ENCODE assay signal across 17 cellular contexts in the genomic region with DNA sequence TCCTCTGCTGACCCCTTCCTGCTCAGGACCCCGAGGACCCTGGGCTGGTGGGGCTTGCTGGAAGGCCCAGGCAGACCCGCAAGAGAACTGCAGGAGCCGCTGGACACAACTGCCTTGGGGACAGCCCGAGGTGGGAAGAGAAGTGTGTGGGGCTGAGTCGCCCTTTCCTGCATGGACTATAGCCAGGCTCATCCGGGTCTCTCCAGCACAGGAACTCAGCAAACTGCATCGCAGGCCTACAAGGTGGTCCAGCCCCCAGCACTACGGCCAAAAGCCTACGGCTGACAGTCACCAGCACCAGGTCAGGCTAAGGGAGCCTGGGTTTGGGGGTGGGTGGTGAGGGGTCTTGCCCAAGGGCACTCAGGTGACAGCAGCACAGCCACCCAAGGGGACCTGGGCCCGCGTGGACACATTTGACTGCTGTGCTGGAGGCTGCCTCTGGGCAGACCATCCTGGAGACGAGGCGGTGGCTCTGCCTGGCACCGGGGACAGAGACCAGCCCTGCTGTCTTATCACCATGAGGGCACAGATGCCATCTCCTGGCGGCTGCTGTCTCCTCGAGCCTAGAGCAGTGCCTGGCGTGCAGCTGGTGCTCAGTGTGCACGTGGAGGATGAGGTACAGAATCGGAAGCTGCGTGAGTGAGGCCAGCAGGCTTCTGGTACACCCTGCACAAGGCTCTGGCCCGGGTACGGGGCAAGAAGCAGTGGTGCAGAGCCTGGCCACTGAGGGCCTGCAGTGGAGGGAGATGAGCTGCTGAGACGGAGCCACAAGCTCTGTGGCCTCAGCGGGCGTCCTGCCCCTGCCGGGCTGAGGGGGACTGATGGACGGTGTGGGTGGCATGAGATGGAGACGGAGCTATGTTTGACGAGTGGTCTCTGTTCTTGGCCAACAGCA. TPM values are rescaled to one million over a fixed set of nuclear protein-coding genes. Genes with fewer than 3 reads are reported as not detected.
"Had no signal": no experiment of that assay in that cellular context is flagged by ENCODE, and none has a peak within 500 bp of the region (broad histone marks: within the 10 kb centered on the region; RNA-seq: fewer than 3 reads in every experiment).

No MANE protein-coding gene starts in this region.

- H3K27ac ChIP-seq: coronary artery, epithelial cell of prostate, gastrocnemius medialis, thoracic aorta, upper lobe of right lung had no signal

- H3K27ac Mint-ChIP-seq: activated CD4-positive, alpha-beta memory T cell treated with anti-CD3 and anti-CD28 coated beads for 36 hours; activated CD8-positive, alpha-beta memory T cell treated with anti-CD3 and anti-CD28 coated beads, Interleukin-2, amount 10 ng/mL, durations not matched to agents 7 days and 5 days; activated naive CD4-positive, alpha-beta T cell treated with anti-CD3 and anti-CD28 coated beads for 36 hours; activated T-helper 2 cell treated with anti-CD3 and anti-CD28 coated beads, Interferon-gamma antibody, Interleukin-2, Interleukin-4, amounts not matched to agents 10 μg/mL and 5 μg/mL and 100 μg/mL, durations not matched to agents 14 hours and 24 hours and 36 hours; stimulated activated effector memory CD8-positive, alpha-beta T cell treated with anti-CD3 and anti-CD28 coated beads, Interleukin-12 subunit alpha, Interleukin-12 subunit beta, amount 100 ng/mL, for 72 hours had no signal

- DNase-seq: activated CD4-positive, alpha-beta memory T cell treated with anti-CD3 and anti-CD28 coated beads for 36 hours; activated CD8-positive, alpha-beta memory T cell treated with anti-CD3 and anti-CD28 coated beads, Interleukin-2, amount 10 ng/mL, durations not matched to agents 7 days and 5 days; activated naive CD4-positive, alpha-beta T cell treated with anti-CD3 and anti-CD28 coated beads for 36 hours; activated T-cell treated with anti-CD3 and anti-CD28 coated beads, Interleukin-2, amount 50 U/mL, for 1 hour; caudate nucleus; effector CD8-positive, alpha-beta T cell; upper lobe of right lung had no signal

- H3K4me3 ChIP-seq: coronary artery, gastrocnemius medialis, thoracic aorta, upper lobe of right lung had no signal

- H3K9me3 ChIP-seq: gastrocnemius medialis, thoracic aorta, upper lobe of right lung had no signal

- H3K4me1 Mint-ChIP-seq: activated CD8-positive, alpha-beta memory T cell treated with anti-CD3 and anti-CD28 coated beads, Interleukin-2, amount 10 ng/mL, durations not matched to agents 7 days and 5 days; stimulated activated effector memory CD8-positive, alpha-beta T cell treated with anti-CD3 and anti-CD28 coated beads, Interleukin-12 subunit alpha, Interleukin-12 subunit beta, amount 100 ng/mL, for 72 hours had no signal

- FAIRE-seq: islet of Langerhans had no signal

- H3K4me3 Mint-ChIP-seq: activated CD4-positive, alpha-beta memory T cell treated with anti-CD3 and anti-CD28 coated beads for 36 hours; activated CD8-positive, alpha-beta memory T cell treated with anti-CD3 and anti-CD28 coated beads, Interleukin-2, amount 10 ng/mL, durations not matched to agents 7 days and 5 days; activated naive CD4-positive, alpha-beta T cell treated with anti-CD3 and anti-CD28 coated beads for 36 hours; stimulated activated effector memory CD8-positive, alpha-beta T cell treated with anti-CD3 and anti-CD28 coated beads, Interleukin-12 subunit alpha, Interleukin-12 subunit beta, amount 100 ng/mL, for 72 hours had no signal

- H3K27me3 ChIP-seq: gastrocnemius medialis, upper lobe of right lung had no signal

- H3K27me3 Mint-ChIP-seq: activated CD4-positive, alpha-beta memory T cell treated with anti-CD3 and anti-CD28 coated beads for 36 hours; activated CD8-positive, alpha-beta memory T cell treated with anti-CD3 and anti-CD28 coated beads, Interleukin-2, amount 10 ng/mL, durations not matched to agents 7 days and 5 days had no signal

- H3K4me1 ChIP-seq: gastrocnemius medialis, upper lobe of right lung had no signal

- ATAC-seq: activated CD4-positive, CD25-positive, alpha-beta regulatory T cell treated with anti-CD3 and anti-CD28 coated beads, Interleukin-2, amount 50 U/mL, for 24 hours; activated CD8-positive, alpha-beta memory T cell treated with anti-CD3 and anti-CD28 coated beads, Interleukin-2, amount 10 ng/mL, durations not matched to agents 7 days and 5 days; gastrocnemius medialis; stimulated activated effector memory CD8-positive, alpha-beta T cell treated with anti-CD3 and anti-CD28 coated beads, Interleukin-12 subunit alpha, Interleukin-12 subunit beta, amount 100 ng/mL, for 72 hours; upper lobe of right lung had no signal

- H3K9me3 Mint-ChIP-seq: activated CD4-positive, alpha-beta memory T cell treated with anti-CD3 and anti-CD28 coated beads for 36 hours; activated naive CD4-positive, alpha-beta T cell treated with anti-CD3 and anti-CD28 coated beads for 36 hours; activated T-helper 2 cell treated with anti-CD3 and anti-CD28 coated beads, Interferon-gamma antibody, Interleukin-2, Interleukin-4, amounts not matched to agents 10 μg/mL and 5 μg/mL and 100 μg/mL, durations not matched to agents 14 hours and 24 hours and 36 hours; stimulated activated effector memory CD8-positive, alpha-beta T cell treated with anti-CD3 and anti-CD28 coated beads, Interleukin-12 subunit alpha, Interleukin-12 subunit beta, amount 100 ng/mL, for 72 hours had no signal

RNA-seq across cellular contexts. Expression of a gene that starts 54.0 kb away (rescaled TPM):
- total RNA-seq: activated CD4-positive, alpha-beta memory T cell treated with anti-CD3 and anti-CD28 coated beads for 36 hours; activated CD8-positive, alpha-beta memory T cell treated with anti-CD3 and anti-CD28 coated beads, Interleukin-2, amount 10 ng/mL, durations not matched to agents 7 days and 5 days; activated naive CD4-positive, alpha-beta T cell treated with anti-CD3 and anti-CD28 coated beads for 36 hours; activated T-helper 2 cell treated with anti-CD3 and anti-CD28 coated beads, Interferon-gamma antibody, Interleukin-2, Interleukin-4, amounts not matched to agents 10 μg/mL and 5 μg/mL and 100 μg/mL, durations not matched to agents 14 hours and 24 hours and 36 hours; mesenteric fat pad; osteocyte had no signal
